ENCODE assay signal across 28 cellular contexts in genomic region chr7:2253525-2254244, GRCh38.
"Had no signal": no experiment of that assay in that cellular context is flagged by ENCODE, and none has a peak within 500 bp of the region (broad histone marks: within the 10 kb centered on the region; RNA-seq: fewer than 3 reads in every experiment).

No MANE protein-coding gene starts in this region.

- H3K4me1 Mint-ChIP-seq: neural crest cell had no signal

- H2AFZ ChIP-seq: hepatocyte had no signal

- H3K27me3 ChIP-seq: breast epithelium, hepatocyte, testis, vagina had no signal

- H3K4me3 ChIP-seq: breast epithelium, coronary artery, hepatocyte, lower lobe of right lung, testis, vagina had no signal

- H3K4me3 Mint-ChIP-seq: activated B cell treated with CpG ODN at 0.5 μM for 24 hours; activated CD4-positive, alpha-beta T cell treated with anti-CD3 and anti-CD28 coated beads for 36 hours; activated naive CD4-positive, alpha-beta T cell treated with anti-CD3 and anti-CD28 coated beads for 36 hours; activated naive CD8-positive, alpha-beta T cell treated with anti-CD3 and anti-CD28 coated beads, Interleukin-2, amount 10 ng/mL, durations not matched to agents 7 days and 5 days; activated T-cell treated with anti-CD3 and anti-CD28 coated beads, Interleukin-2, amount 50 U/mL, for 72 hours; immature natural killer cell; naive thymus-derived CD4-positive, alpha-beta T cell; neural crest cell; stimulated activated effector memory CD8-positive, alpha-beta T cell treated with anti-CD3 and anti-CD28 coated beads, Interleukin-12 subunit alpha, Interleukin-12 subunit beta, amount 100 ng/mL, for 72 hours had no signal

- H3K4me2 ChIP-seq: hepatocyte had no signal

- DNase-seq: activated B cell treated with CpG ODN at 0.5 μM for 24 hours; activated CD4-positive, alpha-beta T cell treated with anti-CD3 and anti-CD28 coated beads for 36 hours; activated CD4-positive, alpha-beta T cell treated with anti-CD3 and anti-CD28 coated beads, Interleukin-2, amount 50 U/mL, for 4 hours; activated effector memory CD4-positive, alpha-beta T cell treated with Interleukin-2 at 50 U/mL for 16 hours; activated naive CD4-positive, alpha-beta T cell treated with anti-CD3 and anti-CD28 coated beads for 36 hours; activated naive CD8-positive, alpha-beta T cell treated with anti-CD3 and anti-CD28 coated beads, Interleukin-2, amount 10 ng/mL, durations not matched to agents 7 days and 5 days; activated T-cell treated with anti-CD3 and anti-CD28 coated beads, Interleukin-2, amount 50 U/mL, for 72 hours; amniotic stem cell; cerebellar nuclear complex; foreskin melanocyte; immature natural killer cell; lower lobe of right lung; naive thymus-derived CD4-positive, alpha-beta T cell; posterior cingulate gyrus; small intestine; stimulated activated CD4-positive, alpha-beta T cell treated with anti-CD3 and anti-CD28 coated beads, Interleukin-2, amount 100 ng/mL, for 24 hours; testis; trophoblast cell had no signal

- H3K79me2 ChIP-seq: hepatocyte had no signal

- H3K27me3 Mint-ChIP-seq: activated B cell treated with CpG ODN at 0.5 μM for 24 hours; activated CD4-positive, alpha-beta T cell treated with anti-CD3 and anti-CD28 coated beads for 36 hours; activated naive CD8-positive, alpha-beta T cell treated with anti-CD3 and anti-CD28 coated beads, Interleukin-2, amount 10 ng/mL, durations not matched to agents 7 days and 5 days; naive thymus-derived CD4-positive, alpha-beta T cell had no signal

- FAIRE-seq: small intestine, TTC549 had no signal

- H3K36me3 ChIP-seq: breast epithelium had no signal

- H3K9me3 Mint-ChIP-seq: activated B cell treated with CpG ODN at 0.5 μM for 24 hours; activated naive CD4-positive, alpha-beta T cell treated with anti-CD3 and anti-CD28 coated beads for 36 hours; activated naive CD8-positive, alpha-beta T cell treated with anti-CD3 and anti-CD28 coated beads, Interleukin-2, amount 10 ng/mL, durations not matched to agents 7 days and 5 days; activated T-cell treated with anti-CD3 and anti-CD28 coated beads, Interleukin-2, amount 50 U/mL, for 72 hours; immature natural killer cell; naive thymus-derived CD4-positive, alpha-beta T cell; neural crest cell; stimulated activated effector memory CD8-positive, alpha-beta T cell treated with anti-CD3 and anti-CD28 coated beads, Interleukin-12 subunit alpha, Interleukin-12 subunit beta, amount 100 ng/mL, for 72 hours had no signal

- H3K9me3 ChIP-seq: breast epithelium, lower lobe of right lung, testis, vagina had no signal

- H3K27ac Mint-ChIP-seq: activated CD4-positive, alpha-beta T cell treated with anti-CD3 and anti-CD28 coated beads for 36 hours; activated naive CD4-positive, alpha-beta T cell treated with anti-CD3 and anti-CD28 coated beads for 36 hours; activated T-cell treated with anti-CD3 and anti-CD28 coated beads, Interleukin-2, amount 50 U/mL, for 72 hours had no signal

- ATAC-seq: activated CD4-positive, alpha-beta T cell treated with anti-CD3 and anti-CD28 coated beads for 36 hours; activated T-cell treated with anti-CD3 and anti-CD28 coated beads, Interleukin-2, amount 50 U/mL, for 72 hours; esophagus mucosa; left lobe of liver; naive thymus-derived CD4-positive, alpha-beta T cell; sciatic nerve; stimulated activated effector memory CD8-positive, alpha-beta T cell treated with anti-CD3 and anti-CD28 coated beads, Interleukin-12 subunit alpha, Interleukin-12 subunit beta, amount 100 ng/mL, for 72 hours had no signal

- H3K4me1 ChIP-seq: testis had no signal

- H3K27ac ChIP-seq: breast epithelium, coronary artery, hepatocyte, lower lobe of right lung, testis, vagina had no signal
